In genomic region chr17:39548494-39548893, GRCh38 we compare ENCODE assay signal across 17 cellular contexts. TPM values are rescaled to one million over a fixed set of nuclear protein-coding genes. Genes with fewer than 3 reads are reported as not detected.
DNase-seq lines count a peak whose midpoint lies in the region; ATAC-seq and TF ChIP-seq lines count a peak whose summit lies in the region.
"Had no signal": no experiment of that assay in that cellular context is flagged by ENCODE, and none has a peak within 500 bp of the region (broad histone marks: within the 10 kb centered on the region; RNA-seq: fewer than 3 reads in every experiment).

No MANE protein-coding gene starts in this region.

- intact Hi-C loops in Right ventricle myocardium inferior (cut with DNase I) (loop anchor here (1.0 to 10.0 kb wide), 4 partner anchors 43 to 316 kb away; partner anchors contain the start of genes IKZF3 and ZPBP2), cardiac septum (cut with DNase I) (loop anchor here (5.0 kb wide), 1 partner anchor 204 kb away; no protein-coding TSS in a partner anchor)
- intact Hi-C loops in activated T-helper 2 cell treated with anti-CD3 and anti-CD28 coated beads, Interferon-gamma antibody, Interleukin-2, Interleukin-4, amounts not matched to agents 10 μg/mL and 5 μg/mL and 100 μg/mL, durations not matched to agents 14 hours and 24 hours and 36 hours (cut with micrococcal nuclease): loop anchor here (2.0 kb wide), 1 partner anchor 74 kb away; no protein-coding TSS in a partner anchor

- no peaks in the 10 kb centered on the region for H3K4me1 Mint-ChIP-seq in activated T-helper 2 cell treated with anti-CD3 and anti-CD28 coated beads, Interferon-gamma antibody, Interleukin-2, Interleukin-4, amounts not matched to agents 10 μg/mL and 5 μg/mL and 100 μg/mL, durations not matched to agents 14 hours and 24 hours and 36 hours (ENCODE audit: low read depth)

- peaks cover 0 to 20% of the 10 kb centered on the region in 2 donors for H3K4me1 ChIP-seq in right atrium auricular region

- TF ChIP-seq CTCF in fibroblast of pulmonary artery (IDR thresholded peaks at IDR 0.05; ENCODE audit: low read length, missing control alignments): no peak
- no peak for TF ChIP-seq CTCF in right atrium auricular region (IDR thresholded peaks at IDR 0.05)

- peak overlapping the region in 1 of 2 donors; percentile 19 for H3K27ac ChIP-seq in right atrium auricular region
- H3K27ac ChIP-seq: BLaER1, HL-60 had no signal

- H3K36me3 ChIP-seq in right atrium auricular region: peaks cover 22% of the 10 kb centered on the region

- no peak for DNase-seq in Right ventricle myocardium inferior (ENCODE audit: missing footprints)
- no peak for DNase-seq in cardiac septum (ENCODE audit: low spot score)
- DNase-seq in fibroblast of pulmonary artery (ENCODE audit: low read depth): peak; percentile 39
- peak; percentile 60 for DNase-seq in right atrium auricular region (ENCODE audit: low spot score)
- no peak for DNase-seq in stimulated activated CD4-positive, alpha-beta T cell treated with anti-CD3 and anti-CD28 coated beads, Interleukin-4, amount 100 ng/mL, for 24 hours
- no peak for DNase-seq in activated T-helper 2 cell treated with anti-CD3 and anti-CD28 coated beads, Interferon-gamma antibody, Interleukin-2, Interleukin-4, amounts not matched to agents 10 μg/mL and 5 μg/mL and 100 μg/mL, durations not matched to agents 14 hours and 24 hours and 36 hours (ENCODE audit: low spot score)
- no peak for DNase-seq in CD1c-positive myeloid dendritic cell (ENCODE audit: extremely low spot score)
- DNase-seq: 8988T, DMS153, NCI-H1092, NCI-H187 treated with DMSO at 0.1 percent for 48 hours, NCI-H510A had no signal

- no peaks in the 10 kb centered on the region for H3K27me3 ChIP-seq in right atrium auricular region
- H3K27me3 ChIP-seq: BLaER1 had no signal

- no peak overlapping the region for H3K27ac Mint-ChIP-seq in activated T-helper 2 cell treated with anti-CD3 and anti-CD28 coated beads, Interferon-gamma antibody, Interleukin-2, Interleukin-4, amounts not matched to agents 10 μg/mL and 5 μg/mL and 100 μg/mL, durations not matched to agents 14 hours and 24 hours and 36 hours

- H3K36me3 Mint-ChIP-seq in activated T-helper 2 cell treated with anti-CD3 and anti-CD28 coated beads, Interferon-gamma antibody, Interleukin-2, Interleukin-4, amounts not matched to agents 10 μg/mL and 5 μg/mL and 100 μg/mL, durations not matched to agents 14 hours and 24 hours and 36 hours (ENCODE audit: low read depth): peaks cover 49% of the 10 kb centered on the region

- no peaks in the 10 kb centered on the region for H3K27me3 Mint-ChIP-seq in activated T-helper 2 cell treated with anti-CD3 and anti-CD28 coated beads, Interferon-gamma antibody, Interleukin-2, Interleukin-4, amounts not matched to agents 10 μg/mL and 5 μg/mL and 100 μg/mL, durations not matched to agents 14 hours and 24 hours and 36 hours (ENCODE audit: low read depth)

- ATAC-seq in Right ventricle myocardium inferior (peak; percentile 75), HG03139 (IDR thresholded peaks at IDR 0.05; ENCODE audit: unreplicated experiment) (no peak)

- no peaks in the 10 kb centered on the region for H3K9me3 ChIP-seq in right atrium auricular region
- H3K9me3 ChIP-seq: BLaER1, SK-N-SH had no signal

- H3K9me3 Mint-ChIP-seq in activated T-helper 2 cell treated with anti-CD3 and anti-CD28 coated beads, Interferon-gamma antibody, Interleukin-2, Interleukin-4, amounts not matched to agents 10 μg/mL and 5 μg/mL and 100 μg/mL, durations not matched to agents 14 hours and 24 hours and 36 hours: no peaks in the 10 kb centered on the region

- no peak overlapping the region for H3K4me3 ChIP-seq in fibroblast of pulmonary artery (replicated peaks; ENCODE audit: low read depth, low read length)
- H3K4me3 ChIP-seq in right atrium auricular region: no peak overlapping the region
- H3K4me3 ChIP-seq: BLaER1 had no signal

- no peak overlapping the region for H3K4me3 Mint-ChIP-seq in activated T-helper 2 cell treated with anti-CD3 and anti-CD28 coated beads, Interferon-gamma antibody, Interleukin-2, Interleukin-4, amounts not matched to agents 10 μg/mL and 5 μg/mL and 100 μg/mL, durations not matched to agents 14 hours and 24 hours and 36 hours (ENCODE audit: low read depth)

RNA-seq across cellular contexts. Expression of gene NEUROD2, which starts 59.2 kb away (rescaled TPM):
- not detected for total RNA-seq in Right ventricle myocardium inferior
- 0.08 TPM for total RNA-seq in cardiac septum
- total RNA-seq in right atrium auricular region: not detected
- not detected in 2 replicates for total RNA-seq in activated T-helper 2 cell treated with anti-CD3 and anti-CD28 coated beads, Interferon-gamma antibody, Interleukin-2, Interleukin-4, amounts not matched to agents 10 μg/mL and 5 μg/mL and 100 μg/mL, durations not matched to agents 14 hours and 24 hours and 36 hours
- total RNA-seq: M059J had no signal

Comparison
In these comparisons a context has a peak if more than half of its experiments do, and no peak if none do; other contexts are left out.
1. DNase-seq: peak in fibroblast of pulmonary artery (single experiment) and right atrium auricular region (single experiment); none in Right ventricle myocardium inferior (single experiment), cardiac septum (single experiment), stimulated activated CD4-positive, alpha-beta T cell treated with anti-CD3 and anti-CD28 coated beads, Interleukin-4, amount 100 ng/mL, for 24 hours (single experiment), activated T-helper 2 cell treated with anti-CD3 and anti-CD28 coated beads, Interferon-gamma antibody, Interleukin-2, Interleukin-4, amounts not matched to agents 10 μg/mL and 5 μg/mL and 100 μg/mL, durations not matched to agents 14 hours and 24 hours and 36 hours (single experiment) and CD1c-positive myeloid dendritic cell (single experiment).